Comparison of ENCODE assay signal across 11 cellular contexts in genomic region chr11:1303196-1303821, GRCh38. TPM values are rescaled to one million over a fixed set of nuclear protein-coding genes. Genes with fewer than 3 reads are reported as not detected.
DNase-seq lines count a peak whose midpoint lies in the region; ATAC-seq, FAIRE-seq and TF ChIP-seq lines count a peak whose summit lies in the region.
"Had no signal": no experiment of that assay in that cellular context is flagged by ENCODE, and none has a peak within 500 bp of the region (broad histone marks: within the 10 kb centered on the region; RNA-seq: fewer than 3 reads in every experiment).

No MANE protein-coding gene starts in this region.

- H3K4me3 ChIP-seq in endothelial cell of umbilical vein (replicated peaks in 1 of 3; ENCODE audit: insufficient read depth in 1 of 3, low read depth in 1 of 3, low read length in 3 of 3) (no peak overlapping the region), osteoblast (ENCODE audit: insufficient read depth, low read length) (no peak overlapping the region)
- H3K4me3 ChIP-seq: uterus had no signal

- peaks cover 7% of the 10 kb centered on the region for H3K4me1 ChIP-seq in endothelial cell of umbilical vein (ENCODE audit: control insufficient read depth, extremely low read depth, insufficient read depth, low read length)
- H3K4me1 ChIP-seq in osteoblast (ENCODE audit: insufficient read depth, low read length): peaks cover 11% of the 10 kb centered on the region

- no peaks in the 10 kb centered on the region for H3K9me3 ChIP-seq in endothelial cell of umbilical vein (replicated peaks; ENCODE audit: control insufficient read depth, insufficient read depth, low read length)
- no peaks in the 10 kb centered on the region for H3K9me3 ChIP-seq in osteoblast (ENCODE audit: low read depth, low read length)
- H3K9me3 ChIP-seq: uterus had no signal

- no peak for ATAC-seq in GM21576 (IDR thresholded peaks at IDR 0.05; ENCODE audit: unreplicated experiment)
- ATAC-seq in GM21529 (IDR thresholded peaks at IDR 0.05; ENCODE audit: unreplicated experiment): no peak

- peak; percentile 15 for DNase-seq in EH (ENCODE audit: low read depth)
- DNase-seq in NCI-H774 (lab: John Stamatoyannopoulos, UW): peak; percentile 11
- DNase-seq in endothelial cell of umbilical vein (ENCODE audit: low read depth, low spot score): peak; percentile 17
- DNase-seq in osteoblast (ENCODE audit: insufficient read length, low spot score, missing footprints): peak; percentile 89
- DNase-seq in SHP77 (lab: John Stamatoyannopoulos, UW): no peak
- DNase-seq in central memory CD4-positive, alpha-beta T cell: no peak
- DNase-seq: NCI-H345 had no signal

- no peaks in the 10 kb centered on the region for H4K20me1 ChIP-seq in endothelial cell of umbilical vein (replicated peaks; ENCODE audit: control insufficient read depth, extremely low read depth, insufficient read depth, low read length)
- peaks cover 88% of the 10 kb centered on the region for H4K20me1 ChIP-seq in osteoblast (ENCODE audit: insufficient read depth, low read length)

- intact Hi-C loops in endothelial cell of umbilical vein (cut with micrococcal nuclease): loop anchor here (2.0 to 10.0 kb wide), 3 partner anchors 81 to 271 kb away; partner anchors contain the start of genes BRSK2 and DUSP8

- H3K27ac ChIP-seq in endothelial cell of umbilical vein (ENCODE audit: insufficient read depth, low read depth, low read length) (no peak overlapping the region), osteoblast (ENCODE audit: low read depth, low read length) (no peak overlapping the region)
- H3K27ac ChIP-seq: uterus had no signal

- no peak for TF ChIP-seq POLR2A in endothelial cell of umbilical vein (IDR thresholded peaks at IDR 0.05; ENCODE audit: low read depth, low read length)

- POLR2A ChIA-PET in endothelial cell of umbilical vein (lab: Charles Lee): no interaction called here

- dilution Hi-C loops in endothelial cell of umbilical vein (cut with MboI; ENCODE audit: extremely low pct_ligation_motif_present, low sequenced_read_pairs): no loop called here

- H3K27me3 ChIP-seq in endothelial cell of umbilical vein (ENCODE audit: control insufficient read depth in 2 of 2, insufficient read depth in 2 of 2, low read length in 2 of 2): no peaks in the 10 kb centered on the region
- H3K27me3 ChIP-seq in osteoblast (ENCODE audit: insufficient read depth, low read length): no peaks in the 10 kb centered on the region
- H3K27me3 ChIP-seq: uterus had no signal

- CTCF ChIA-PET in endothelial cell of umbilical vein (lab: Charles Lee): interaction anchor here (1.3 kb wide), 1 partner anchor 101 kb away, joined by 4 read pairs; no protein-coding TSS in a partner anchor

- BruUV-seq in endothelial cell of umbilical vein (replicated peaks; lab: Mats Ljungman, UMichigan): no TSS peak

- TF ChIP-seq CTCF in endothelial cell of umbilical vein (IDR thresholded peaks at IDR 0.05; ENCODE audit: extremely low read depth in 1 of 2, insufficient read depth in 1 of 2, low read depth in 1 of 2, low read length in 2 of 2) (peak; percentile 44 to 48), osteoblast (IDR thresholded peaks at IDR 0.05; ENCODE audit: extremely low read depth, low read depth, low read length) (peak; percentile 28)

- FAIRE-seq in endothelial cell of umbilical vein (lab: Jason Lieb, UNC): no peak
- FAIRE-seq: GM18507 had no signal

- H3K79me2 ChIP-seq in endothelial cell of umbilical vein (ENCODE audit: control insufficient read depth, insufficient read depth, low read length) (peaks cover 79% of the 10 kb centered on the region), osteoblast (ENCODE audit: insufficient read depth, low read length) (peaks cover 98% of the 10 kb centered on the region)

- H2AFZ ChIP-seq in endothelial cell of umbilical vein (ENCODE audit: low read depth, low read length) (no peak overlapping the region), osteoblast (ENCODE audit: low read length) (no peak overlapping the region)

- no peak overlapping the region for H3K9ac ChIP-seq in endothelial cell of umbilical vein (replicated peaks; ENCODE audit: extremely low read depth, insufficient read depth, low read length)

- no peak overlapping the region for H3K4me2 ChIP-seq in endothelial cell of umbilical vein (ENCODE audit: insufficient read depth, low read length)
- no peak overlapping the region for H3K4me2 ChIP-seq in osteoblast (ENCODE audit: insufficient read depth, low read length)

- H3K9me1 ChIP-seq in endothelial cell of umbilical vein (replicated peaks; ENCODE audit: control insufficient read depth, extremely low read depth, insufficient read depth, low read length): no peaks in the 10 kb centered on the region

- H3K36me3 ChIP-seq in endothelial cell of umbilical vein (ENCODE audit: control insufficient read depth in 2 of 2, extremely low read depth in 1 of 2, insufficient read depth in 2 of 2, low read length in 2 of 2) (peaks cover 0 to 4% of the 10 kb centered on the region in 2 experiments), osteoblast (ENCODE audit: insufficient read depth, low read length) (peaks cover 11% of the 10 kb centered on the region)
- H3K36me3 ChIP-seq: uterus had no signal

TF ChIP-seq in endothelial cell of umbilical vein, 7 proteins besides CTCF, POLR2A, EP300 and RAD21:
- TF ChIP-seq FOS (IDR thresholded peaks at IDR 0.05; ENCODE audit: borderline replicate concordance, insufficient read depth, low read length) (no peak), POLR2AphosphoS5 (IDR thresholded peaks at IDR 0.05; ENCODE audit: insufficient read depth, low read depth, low read length) (no peak), EZH2 (IDR thresholded peaks at IDR 0.05; ENCODE audit: borderline replicate concordance, low read depth, low read length, severe bottlenecking) (no peak), GATA2 (IDR thresholded peaks at IDR 0.05; ENCODE audit: insufficient read depth, insufficient read length, low read depth, low read length) (no peak), MAX (IDR thresholded peaks at IDR 0.05; ENCODE audit: insufficient read depth, insufficient read length) (no peak), JUN (IDR thresholded peaks at IDR 0.05; ENCODE audit: borderline replicate concordance, insufficient read depth, insufficient read length, low read depth) (no peak), MYC (IDR thresholded peaks at IDR 0.05; ENCODE audit: low read depth, low read length) (no peak)

RNA-seq across cellular contexts. Expression of gene TOLLIP, which starts 6.1 kb away (rescaled TPM):
- total RNA-seq in endothelial cell of umbilical vein (49.1 and 49.6 TPM in 2 replicates), osteoblast (30.8 and 35.9 TPM in 2 replicates)
- 64.8 and 107 TPM in 2 replicates for polyA plus RNA-seq in endothelial cell of umbilical vein
- polyA plus RNA-seq in endothelial cell of umbilical vein (2011; cell fraction: cytosol; rRNA removed): 39.1 and 48.5 TPM in 2 replicates
- polyA plus RNA-seq in endothelial cell of umbilical vein (2011; cell fraction: nucleus; rRNA removed): 26.2 and 38.1 TPM in 2 replicates
- polyA plus RNA-seq in endothelial cell of umbilical vein (2012): 31.6 and 47.0 TPM in 2 replicates
- 49.2 and 76.4 TPM in 2 replicates for polyA minus RNA-seq in endothelial cell of umbilical vein
- polyA minus RNA-seq in endothelial cell of umbilical vein (2011; cell fraction: cytosol; rRNA and poly(A)+ RNA removed): 7.6 TPM
- polyA minus RNA-seq in endothelial cell of umbilical vein (2011; cell fraction: nucleus; rRNA and poly(A)+ RNA removed): 18.6 and 25.3 TPM in 2 replicates

Comparison
In these comparisons a context has a peak if more than half of its experiments do, and no peak if none do; other contexts are left out.
1. DNase-seq: peak in EH (single experiment), NCI-H774 (single experiment), endothelial cell of umbilical vein (single experiment) and osteoblast (single experiment); none in SHP77 (0 of 2) and central memory CD4-positive, alpha-beta T cell (single experiment).